Comparison of ENCODE assay signal across 8 cellular contexts in genomic region chr17:50944054-50944901, GRCh38.
DNase-seq lines count a peak whose midpoint lies in the region; ATAC-seq and TF ChIP-seq lines count a peak whose summit lies in the region.

No MANE protein-coding gene starts in this region.

- no peaks in the 10 kb centered on the region for H4K20me1 ChIP-seq in PC-3 (ENCODE audit: low read length)

- H2AFZ ChIP-seq in PC-3 (ENCODE audit: low read length) (peak overlapping the region; percentile 85), neuron (ENCODE audit: low read depth, low read length) (no peak overlapping the region)

- intact Hi-C loops in PC-3 (cut with micrococcal nuclease), result loop anchor here (1.0 kb wide), 1 partner anchor 77 kb away; no protein-coding TSS in a partner anchor

- H3K79me2 ChIP-seq in PC-3 (ENCODE audit: low read length), result no peaks in the 10 kb centered on the region

- H3K4me2 ChIP-seq in PC-3 (ENCODE audit: low read length), result peak overlapping the region; percentile 93

- no peaks in the 10 kb centered on the region for H3K9me3 Mint-ChIP-seq in HFFc6

- peaks cover 27% of the 10 kb centered on the region for H3K4me1 ChIP-seq in PC-3 (ENCODE audit: insufficient read depth, low read length)
- peaks cover 12% of the 10 kb centered on the region for H3K4me1 ChIP-seq in neuron (ENCODE audit: insufficient read depth, low read length)
- H3K4me1 ChIP-seq in stomach smooth muscle (ENCODE audit: control insufficient read depth, insufficient read depth, low read length), result peaks cover 40% of the 10 kb centered on the region

- H3K9me2 ChIP-seq in PC-3 (replicated peaks; ENCODE audit: low read length), result no peaks in the 10 kb centered on the region

- H3K36me3 ChIP-seq in PC-3 (ENCODE audit: low read depth, low read length) (no peaks in the 10 kb centered on the region), neuron (ENCODE audit: insufficient read depth, low read length) (no peaks in the 10 kb centered on the region), stomach smooth muscle (ENCODE audit: control insufficient read depth in 2 of 2, insufficient read depth in 2 of 2, low read length in 2 of 2) (no peaks in the 10 kb centered on the region)

- CTCF ChIA-PET in PC-3 (lab: Charles Lee), result interaction anchor here (0.6 kb wide), 1 partner anchor 11 kb away, joined by 3 read pairs; no protein-coding TSS in a partner anchor

- H3K27ac Mint-ChIP-seq in HFFc6, result no peak overlapping the region; the same call in 1 of the 2 replicates

- POLR2A ChIA-PET in PC-3 (lab: Charles Lee; ENCODE audit: unreplicated experiment), result interaction anchor here (0.6 to 1.6 kb wide), 5 partner anchors 52 to 92 kb away, joined by 3 to 17 read pairs (median 4); partner anchors contain the start of gene TOB1

- H3K4me1 Mint-ChIP-seq in HFFc6 (ENCODE audit: low read depth), result peaks cover 31% of the 10 kb centered on the region

- H3K36me3 Mint-ChIP-seq in HFFc6 (ENCODE audit: low read depth), result no peaks in the 10 kb centered on the region

- H3K4me3 ChIP-seq in PC-3 (ENCODE audit: low read length) (peak overlapping the region; percentile 70), neuron (ENCODE audit: low read length) (peak overlapping the region; percentile 12), stomach smooth muscle (ENCODE audit: low read length in 2 of 2) (peak overlapping the region; percentile 57 to 72)

- H3K9ac ChIP-seq in PC-3 (ENCODE audit: low read length), result peak overlapping the region; percentile 66
- H3K9ac ChIP-seq in stomach smooth muscle (ENCODE audit: low read length in 2 of 2), result peak overlapping the region; percentile 79 to 84

- H3K27ac ChIP-seq in PC-3 (ENCODE audit: low read length) (peak overlapping the region; percentile 11; the same call in 1 of the 2 replicates), stomach smooth muscle (ENCODE audit: low read length) (peak overlapping the region; percentile 90)

- H3K27me3 Mint-ChIP-seq in HFFc6 (ENCODE audit: insufficient read depth), result peaks cover 3% of the 10 kb centered on the region; the same call in 1 of the 2 replicates

- H3F3A ChIP-seq in PC-3 (ENCODE audit: low read length, unreplicated experiment), result no peaks in the 10 kb centered on the region

- H3K9me3 ChIP-seq in PC-3 (ENCODE audit: low read length) (no peaks in the 10 kb centered on the region), neuron (ENCODE audit: low read length) (no peaks in the 10 kb centered on the region), stomach smooth muscle (ENCODE audit: control insufficient read depth in 2 of 2, low read length in 2 of 2) (no peaks in the 10 kb centered on the region)

- TF ChIP-seq CTCF in HFFc6 (IDR thresholded peaks at IDR 0.05), result no peak
- no peak for TF ChIP-seq CTCF in PC-3 (conservative IDR thresholded peaks at IDR 0.05; ENCODE audit: low read depth, low read length)

- BruUV-seq in PC-3 (replicated peaks; lab: Mats Ljungman, UMichigan), result no TSS peak

- peak in 11 of 14 donors; percentile 37 to 80 (median 72) for DNase-seq in C1 segment of cervical spinal cord (lab: John Stamatoyannopoulos, UW)
- DNase-seq in HFFc6, result no peak
- DNase-seq in PC-3, result peak; percentile 79
- DNase-seq in activated T-helper 1 cell treated with Interleukin-2 at 50 U/mL for 16 hours (ENCODE audit: low read depth), result peak; percentile 76
- DNase-seq in foreskin melanocyte, result peak; percentile 74
- DNase-seq in NCI-H1694 (lab: John Stamatoyannopoulos, UW), result no peak

- ATAC-seq in PC-3, result peak; percentile 84

- no peaks in the 10 kb centered on the region for H3K27me3 ChIP-seq in PC-3 (ENCODE audit: low read length)
- no peaks in the 10 kb centered on the region for H3K27me3 ChIP-seq in neuron (ENCODE audit: insufficient read depth, low read length)
- no peaks in the 10 kb centered on the region for H3K27me3 ChIP-seq in stomach smooth muscle (ENCODE audit: control insufficient read depth in 1 of 2, insufficient read depth in 2 of 2, low read length in 2 of 2)

- peak overlapping the region; percentile 43; the same call in 1 of the 2 replicates for H3K4me3 Mint-ChIP-seq in HFFc6

Comparison
In these comparisons a context has a peak if more than half of its experiments do, and no peak if none do; other contexts are left out.
1. DNase-seq: peak in C1 segment of cervical spinal cord (11 of 14), PC-3 (single experiment), activated T-helper 1 cell treated with Interleukin-2 at 50 U/mL for 16 hours (single experiment) and foreskin melanocyte (single experiment); none in HFFc6 (single experiment) and NCI-H1694 (single experiment).
2. H3K4me3 ChIP-seq: peak in every context shown above with its lines; median percentile 70 in PC-3; 64 in stomach smooth muscle; 12 in neuron.